9 cellular contexts compared by ENCODE assay signal in genomic region chr5:74919487-74919886, GRCh38. TPM values are rescaled to one million over a fixed set of nuclear protein-coding genes. Genes with fewer than 3 reads are reported as not detected.
DNase-seq lines count a peak whose midpoint lies in the region; ATAC-seq, FAIRE-seq and TF ChIP-seq lines count a peak whose summit lies in the region.
"Had no signal": no experiment of that assay in that cellular context is flagged by ENCODE, and none has a peak within 500 bp of the region (broad histone marks: within the 10 kb centered on the region; RNA-seq: fewer than 3 reads in every experiment).

No MANE protein-coding gene starts in this region.

- H3K4me3 ChIP-seq in MM.1S (ENCODE audit: low read length) = no peak overlapping the region

- no peak overlapping the region for H3K27ac ChIP-seq in MM.1S (ENCODE audit: low read length)

- H3K9me2 ChIP-seq in MM.1S (replicated peaks; ENCODE audit: insufficient read depth, low read length) = no peaks in the 10 kb centered on the region

- H3K36me3 Mint-ChIP-seq in activated CD8-positive, alpha-beta memory T cell treated with anti-CD3 and anti-CD28 coated beads, Interleukin-2, amount 10 ng/mL, durations not matched to agents 7 days and 5 days = no peaks in the 10 kb centered on the region
- H3K36me3 Mint-ChIP-seq: CD8-positive, alpha-beta memory T cell had no signal

- H3F3A ChIP-seq in MM.1S (ENCODE audit: insufficient read depth, low read length) = no peaks in the 10 kb centered on the region

- H3K27me3 ChIP-seq in MM.1S (replicated peaks; ENCODE audit: insufficient read depth, low read length) = no peaks in the 10 kb centered on the region

- no peaks in the 10 kb centered on the region for H3K79me2 ChIP-seq in MM.1S (ENCODE audit: low read length)

- no peak overlapping the region for H3K4me2 ChIP-seq in MM.1S (ENCODE audit: low read depth, low read length)

- H3K9me3 Mint-ChIP-seq in activated CD8-positive, alpha-beta memory T cell treated with anti-CD3 and anti-CD28 coated beads, Interleukin-2, amount 10 ng/mL, durations not matched to agents 7 days and 5 days (ENCODE audit: low read depth) = no peaks in the 10 kb centered on the region
- H3K9me3 Mint-ChIP-seq: CD8-positive, alpha-beta memory T cell had no signal

- DNase-seq in NCI-H146 (lab: John Stamatoyannopoulos, UW) (peak; percentile 13), NCI-H146 treated with DMSO at 0.1 percent for 48 hours (lab: John Stamatoyannopoulos, UW; ENCODE audit: unreplicated experiment) (no peak), MM.1S (peak; percentile 59), globus pallidus (ENCODE audit: low spot score) (peak; percentile 78), sciatic nerve (ENCODE audit: low spot score) (no peak)
- DNase-seq in activated CD8-positive, alpha-beta memory T cell treated with anti-CD3 and anti-CD28 coated beads, Interleukin-2, amount 10 ng/mL, durations not matched to agents 7 days and 5 days = no peak

- H3K9me3 ChIP-seq in MM.1S (replicated peaks; ENCODE audit: insufficient read depth, low read length) = no peaks in the 10 kb centered on the region

- H2AFZ ChIP-seq in MM.1S (ENCODE audit: low read length) = no peak overlapping the region

- peak; percentile 51 for TF ChIP-seq CTCF in MM.1S (IDR thresholded peaks at IDR 0.05; ENCODE audit: low read length)

- CTCF ChIA-PET in activated CD8-positive, alpha-beta memory T cell treated with anti-CD3 and anti-CD28 coated beads, Interleukin-2, amount 10 ng/mL, durations not matched to agents 7 days and 5 days (lab: Charles Lee) = no interaction called here

- H3K27ac Mint-ChIP-seq in activated CD8-positive, alpha-beta memory T cell treated with anti-CD3 and anti-CD28 coated beads, Interleukin-2, amount 10 ng/mL, durations not matched to agents 7 days and 5 days = no peak overlapping the region
- H3K27ac Mint-ChIP-seq: CD8-positive, alpha-beta memory T cell had no signal

- H3K36me3 ChIP-seq in MM.1S (replicated peaks; ENCODE audit: insufficient read depth, low read length) = no peaks in the 10 kb centered on the region

- peak; percentile 77 for FAIRE-seq in TTC549 (lab: Jason Lieb, UNC)

- no peaks in the 10 kb centered on the region for H4K20me1 ChIP-seq in MM.1S (ENCODE audit: insufficient read depth, low read length)

- H3K9ac ChIP-seq in MM.1S (ENCODE audit: low read length) = no peak overlapping the region

- H3K4me1 Mint-ChIP-seq in activated CD8-positive, alpha-beta memory T cell treated with anti-CD3 and anti-CD28 coated beads, Interleukin-2, amount 10 ng/mL, durations not matched to agents 7 days and 5 days = no peaks in the 10 kb centered on the region
- H3K4me1 Mint-ChIP-seq: CD8-positive, alpha-beta memory T cell had no signal

- intact Hi-C loops in sciatic nerve (cut with DNase I) = no loop called here

- ATAC-seq in sciatic nerve (peak; percentile 59), GM21447 (IDR thresholded peaks at IDR 0.05; ENCODE audit: unreplicated experiment) (no peak)
- ATAC-seq in activated CD8-positive, alpha-beta memory T cell treated with anti-CD3 and anti-CD28 coated beads, Interleukin-2, amount 10 ng/mL, durations not matched to agents 7 days and 5 days = no peak

- H3K4me3 Mint-ChIP-seq in activated CD8-positive, alpha-beta memory T cell treated with anti-CD3 and anti-CD28 coated beads, Interleukin-2, amount 10 ng/mL, durations not matched to agents 7 days and 5 days = no peak overlapping the region
- H3K4me3 Mint-ChIP-seq: CD8-positive, alpha-beta memory T cell had no signal

- no peaks in the 10 kb centered on the region for H3K4me1 ChIP-seq in MM.1S (ENCODE audit: low read length)

- H3K27me3 Mint-ChIP-seq in activated CD8-positive, alpha-beta memory T cell treated with anti-CD3 and anti-CD28 coated beads, Interleukin-2, amount 10 ng/mL, durations not matched to agents 7 days and 5 days = peaks cover 8% of the 10 kb centered on the region

RNA-seq across cellular contexts. Expression of gene FAM169A, which starts 53.3 kb away (rescaled TPM):
- total RNA-seq in sciatic nerve = 11.4 TPM
- total RNA-seq in activated CD8-positive, alpha-beta memory T cell treated with anti-CD3 and anti-CD28 coated beads, Interleukin-2, amount 10 ng/mL, durations not matched to agents 7 days and 5 days = 1 to 10 TPM; 4.5 to 5.8 TPM

Comparison
In these comparisons a context has a peak if more than half of its experiments do, and no peak if none do; other contexts are left out.
1. DNase-seq: peak in NCI-H146 (single experiment), MM.1S (single experiment) and globus pallidus (single experiment); none in NCI-H146 treated with DMSO at 0.1 percent for 48 hours (single experiment), sciatic nerve (single experiment) and activated CD8-positive, alpha-beta memory T cell treated with anti-CD3 and anti-CD28 coated beads, Interleukin-2, amount 10 ng/mL, durations not matched to agents 7 days and 5 days (single experiment).